In genomic region chr4:123043013-123043412, GRCh38 we compare ENCODE assay signal across 26 cellular contexts.
DNase-seq lines count a peak whose midpoint lies in the region; ATAC-seq, FAIRE-seq and TF ChIP-seq lines count a peak whose summit lies in the region.
"Had no signal": no experiment of that assay in that cellular context is flagged by ENCODE, and none has a peak within 500 bp of the region (broad histone marks: within the 10 kb centered on the region; RNA-seq: fewer than 3 reads in every experiment).

No MANE protein-coding gene starts in this region.

- no peaks in the 10 kb centered on the region; a peak in 1 of 5 replicates for H3K36me3 ChIP-seq in HepG2 (replicated peaks in 1 of 2; ENCODE audit: control insufficient read depth in 1 of 2, insufficient read depth in 2 of 2, low read length in 2 of 2)
- H3K36me3 ChIP-seq in right lobe of liver: no peaks in the 10 kb centered on the region
- H3K36me3 ChIP-seq in small intestine (ENCODE audit: control insufficient read depth in 2 of 2, insufficient read depth in 2 of 2, low read length in 2 of 2): no peaks in the 10 kb centered on the region
- H3K36me3 ChIP-seq in aorta (ENCODE audit: control insufficient read depth in 1 of 2, insufficient read depth in 2 of 2, low read length in 1 of 2): no peaks in the 10 kb centered on the region
- H3K36me3 ChIP-seq: BE2C, breast epithelium had no signal

- POLR2A ChIA-PET in HepG2 (lab: Yijun Ruan, JAX): interaction anchor here (1.2 kb wide), 1 partner anchor 21 kb away, joined by 9 read pairs; no protein-coding TSS in a partner anchor

- TF ChIP-seq CTCF in HepG2 (CRISPR knock-in tag; IDR thresholded peaks at IDR 0.05) (no peak), right lobe of liver (IDR thresholded peaks at IDR 0.05) (no peak), NB4 (IDR thresholded peaks at IDR 0.05; ENCODE audit: low read depth, low read length) (no peak)

- no peak for FAIRE-seq in HepG2 (lab: Jason Lieb, UNC)
- peak; percentile 10 for FAIRE-seq in small intestine (lab: Jason Lieb, UNC)
- FAIRE-seq: endothelial cell of umbilical vein had no signal

- no TSS peak for BruUV-seq in HepG2 (replicated peaks; lab: Mats Ljungman, UMichigan)

- H3K4me3 ChIP-seq in HepG2 (replicated peaks in 1 of 3; ENCODE audit: insufficient read depth in 1 of 3, low read depth in 2 of 3, low read length in 3 of 3) (no peak overlapping the region), right lobe of liver (no peak overlapping the region), NB4 (ENCODE audit: low read depth, low read length) (no peak overlapping the region), small intestine (ENCODE audit: low read depth in 1 of 2, low read length in 2 of 2) (no peak overlapping the region), aorta (ENCODE audit: low read length in 2 of 2) (no peak overlapping the region)
- H3K4me3 ChIP-seq: breast epithelium, lung had no signal

- in situ Hi-C loops in HepG2 (cut with HindIII; ENCODE audit: extremely low pct_ligation_motif_present, low pct_unique_long_range_greater_than_20kb): no loop called here

- CTCF ChIA-PET in HepG2 (lab: Yijun Ruan, JAX; ENCODE audit: low intra/inter-chr PET ratio, low total read pairs): no interaction called here

- H4K20me1 ChIP-seq in HepG2 (ENCODE audit: insufficient read depth, low read length): no peaks in the 10 kb centered on the region

- no peaks in the 10 kb centered on the region for H3K27me3 ChIP-seq in HepG2 (ENCODE audit: control insufficient read depth in 1 of 2, insufficient read depth in 2 of 2, low read length in 2 of 2)
- H3K27me3 ChIP-seq in right lobe of liver: no peaks in the 10 kb centered on the region
- no peaks in the 10 kb centered on the region for H3K27me3 ChIP-seq in small intestine (ENCODE audit: control insufficient read depth in 2 of 2, insufficient read depth in 2 of 2, low read length in 2 of 2)
- no peaks in the 10 kb centered on the region for H3K27me3 ChIP-seq in aorta (ENCODE audit: control insufficient read depth in 1 of 2, insufficient read depth in 2 of 2, low read length in 1 of 2)
- H3K27me3 ChIP-seq: BE2C, breast epithelium had no signal

- ATAC-seq in HepG2 (no peak), right lobe of liver (no peak), aorta (ENCODE audit: low FRiP score) (no peak), GM19467 (IDR thresholded peaks at IDR 0.05; ENCODE audit: unreplicated experiment) (no peak)
- ATAC-seq: activated CD4-positive, alpha-beta T cell treated with anti-CD3 and anti-CD28 coated beads for 36 hours; activated CD8-positive, alpha-beta T cell treated with anti-CD3 and anti-CD28 coated beads, Interleukin-2, amount 10 ng/mL, durations not matched to agents 7 days and 5 days; natural killer cell treated with Interleukin-12 subunit alpha and Interleukin-12 subunit beta and Interleukin-15 and Interleukin-18, amount 100 ng/mL, for 72 hours; PC-3; Right ventricle myocardium inferior; stimulated activated effector memory CD8-positive, alpha-beta T cell treated with anti-CD3 and anti-CD28 coated beads, Interleukin-12 subunit alpha, Interleukin-12 subunit beta, amount 100 ng/mL, for 72 hours had no signal

- DNase-seq in HepG2 (ENCODE audit: low spot score) (no peak), right lobe of liver (no peak), NB4 (ENCODE audit: low read depth) (peak; percentile 4), amniotic epithelial cell (ENCODE audit: low read depth) (peak; percentile 33), small intestine (no peak), putamen (ENCODE audit: low spot score) (no peak), aorta (no peak)
- DNase-seq: activated CD4-positive, alpha-beta T cell treated with anti-CD3 and anti-CD28 coated beads for 36 hours; activated CD8-positive, alpha-beta T cell treated with anti-CD3 and anti-CD28 coated beads, Interleukin-2, amount 10 ng/mL, durations not matched to agents 7 days and 5 days; activated naive CD4-positive, alpha-beta T cell treated with anti-CD3 and anti-CD28 coated beads, Interleukin-2, amount 50 U/mL, for 16 hours; amygdala; BE2C; hippocampal formation; NCI-H1048; NCI-H2171; NCI-H510A; occipital lobe; PC-3 had no signal

- H3K4me2 ChIP-seq in HepG2 (ENCODE audit: low read depth, low read length): no peak overlapping the region
- H3K4me2 ChIP-seq: KMS-11 had no signal

- TF ChIP-seq POLR2A in HepG2 (IDR thresholded peaks at IDR 0.05; ENCODE audit: insufficient read depth in 1 of 2, low read depth in 2 of 2, low read length in 2 of 2): no peak
- no peak for TF ChIP-seq POLR2A in right lobe of liver (IDR thresholded peaks at IDR 0.05)
- no peak for TF ChIP-seq POLR2A in NB4 (IDR thresholded peaks at IDR 0.05; ENCODE audit: extremely low read depth, insufficient read length)

- H2AFZ ChIP-seq in HepG2 (ENCODE audit: low read length): no peak overlapping the region

- no peak for TF ChIP-seq EP300 in HepG2 (IDR thresholded peaks at IDR 0.05; ENCODE audit: low read depth in 2 of 2, low read length in 2 of 2)
- no peak for TF ChIP-seq EP300 in HepG2 (CRISPR knock-in tag; IDR thresholded peaks at IDR 0.05; ENCODE audit: borderline replicate concordance)

- H3K9ac ChIP-seq in HepG2 (ENCODE audit: insufficient read depth, low read depth, low read length): no peak overlapping the region
- H3K9ac ChIP-seq: KMS-11 had no signal

- H3K4me1 ChIP-seq in HepG2 (ENCODE audit: insufficient read depth, low read length) (peaks cover 32% of the 10 kb centered on the region), right lobe of liver (no peaks in the 10 kb centered on the region), small intestine (ENCODE audit: control insufficient read depth in 2 of 2, insufficient read depth in 1 of 2, low read depth in 1 of 2, low read length in 1 of 2) (no peaks in the 10 kb centered on the region), aorta (ENCODE audit: control insufficient read depth in 1 of 2, insufficient read depth in 2 of 2, low read length in 2 of 2) (peaks cover 0 to 2% of the 10 kb centered on the region in 2 donors)
- H3K4me1 ChIP-seq: BE2C, breast epithelium had no signal

- H3K79me2 ChIP-seq in HepG2 (ENCODE audit: insufficient read depth, low read length): no peaks in the 10 kb centered on the region

- intact Hi-C loops in HepG2 (cut with micrococcal nuclease; ENCODE audit: unreplicated experiment) (no loop called here), right lobe of liver (cut with DNase I) (no loop called here), aorta (cut with DNase I) (no loop called here)

- H3K9me3 ChIP-seq in HepG2 (ENCODE audit: low read length) (peaks cover 27% of the 10 kb centered on the region), right lobe of liver (no peaks in the 10 kb centered on the region), small intestine (ENCODE audit: control insufficient read depth, low read depth) (no peaks in the 10 kb centered on the region), aorta (ENCODE audit: control insufficient read depth, low read length) (no peaks in the 10 kb centered on the region)
- H3K9me3 ChIP-seq: BE2C had no signal

- no peak for TF ChIP-seq RAD21 in HepG2 (CRISPR knock-in tag; IDR thresholded peaks at IDR 0.05)

- H3K27ac ChIP-seq in HepG2 (ENCODE audit: extremely low read length, insufficient read depth, low read length): no peak overlapping the region
- H3K27ac ChIP-seq in right lobe of liver: no peak overlapping the region
- H3K27ac ChIP-seq in small intestine (ENCODE audit: low read depth in 1 of 2, low read length in 1 of 2): no peak overlapping the region
- no peak overlapping the region for H3K27ac ChIP-seq in aorta (ENCODE audit: low read depth in 1 of 2, low read length in 2 of 2)
- H3K27ac ChIP-seq: breast epithelium, KMS-11 had no signal

TF ChIP-seq in HepG2, 621 proteins besides CTCF, POLR2A, EP300 and RAD21:
- TF ChIP-seq ZMAT3 (CRISPR knock-in tag; conservative IDR thresholded peaks at IDR 0.05) (no peak), ZNF317 (CRISPR knock-in tag; IDR thresholded peaks at IDR 0.05) (peak; percentile 100), ZNF264 (CRISPR knock-in tag; IDR thresholded peaks at IDR 0.05) (no peak), ZNF747 (CRISPR knock-in tag; IDR thresholded peaks at IDR 0.05; ENCODE audit: borderline replicate concordance) (no peak)
- TF ChIP-seq, protein P1, sequence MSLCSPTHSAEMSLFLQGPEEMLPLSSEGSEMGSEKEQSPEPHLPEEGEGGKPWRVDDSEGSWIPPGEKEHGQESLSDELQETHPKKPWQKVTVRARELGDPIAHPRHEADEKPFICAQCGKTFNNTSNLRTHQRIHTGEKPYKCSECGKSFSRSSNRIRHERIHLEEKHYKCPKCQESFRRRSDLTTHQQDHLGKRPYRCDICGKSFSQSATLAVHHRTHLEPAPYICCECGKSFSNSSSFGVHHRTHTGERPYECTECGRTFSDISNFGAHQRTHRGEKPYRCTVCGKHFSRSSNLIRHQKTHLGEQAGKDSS (CRISPR knock-in tag; IDR thresholded peaks at IDR 0.05; ENCODE audit: borderline replicate concordance, low read depth): no peak

Comparison
In these comparisons a context has a peak if more than half of its experiments do, and no peak if none do; other contexts are left out.
1. DNase-seq: peak in NB4 (single experiment) and amniotic epithelial cell (single experiment); none in HepG2 (single experiment), right lobe of liver (0 of 3), small intestine (single experiment), putamen (single experiment) and aorta (0 of 2).